Comparison of ENCODE assay signal across 13 cellular contexts in the genomic region with DNA sequence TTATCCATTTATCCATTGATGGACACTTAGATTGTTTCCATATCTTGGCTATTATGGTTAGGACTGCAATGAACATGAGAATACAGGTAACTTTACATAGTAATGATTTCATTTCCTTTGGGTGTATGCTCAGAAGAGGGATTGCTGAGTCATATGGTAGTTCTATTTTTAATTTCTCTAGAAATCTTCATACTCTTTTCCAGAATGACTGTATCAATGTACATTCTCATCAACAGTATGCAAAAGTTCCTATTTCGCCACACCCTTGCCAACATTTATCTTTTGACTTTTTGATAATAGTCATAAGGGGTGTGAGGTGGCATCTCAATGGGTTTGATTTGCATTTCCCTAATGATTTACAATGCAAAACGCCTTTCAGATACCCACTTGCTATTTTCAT. TPM values are rescaled to one million over a fixed set of nuclear protein-coding genes. Genes with fewer than 3 reads are reported as not detected.
A peak's percentile ranks its signal among the peaks of the same experiment; 100 is the strongest.
DNase-seq lines count a peak whose midpoint lies in the region; ATAC-seq and TF ChIP-seq lines count a peak whose summit lies in the region.
"Had no signal": no experiment of that assay in that cellular context is flagged by ENCODE, and none has a peak within 500 bp of the region (broad histone marks: within the 10 kb centered on the region; RNA-seq: fewer than 3 reads in every experiment).

No MANE protein-coding gene starts in this region.

- H3K4me3 Mint-ChIP-seq in natural killer cell treated with Interleukin-12 subunit alpha and Interleukin-12 subunit beta and Interleukin-15 and Interleukin-18, amount 100 ng/mL, for 72 hours: peak overlapping the region; percentile 36
- no peak overlapping the region for H3K4me3 Mint-ChIP-seq in natural killer cell
- H3K4me3 Mint-ChIP-seq: effector memory CD8-positive, alpha-beta T cell had no signal

- peaks cover 6 to 18% of the 10 kb centered on the region in 2 donors for H3K4me1 Mint-ChIP-seq in natural killer cell treated with Interleukin-12 subunit alpha and Interleukin-12 subunit beta and Interleukin-15 and Interleukin-18, amount 100 ng/mL, for 72 hours (ENCODE audit: low read depth in 2 of 2)
- no peaks in the 10 kb centered on the region for H3K4me1 Mint-ChIP-seq in natural killer cell

- no peak overlapping the region for H3K4me3 ChIP-seq in right atrium auricular region
- H3K4me3 ChIP-seq: pancreas, SK-N-MC had no signal

- H3K36me3 Mint-ChIP-seq in natural killer cell treated with Interleukin-12 subunit alpha and Interleukin-12 subunit beta and Interleukin-15 and Interleukin-18, amount 100 ng/mL, for 72 hours: no peaks in the 10 kb centered on the region
- no peaks in the 10 kb centered on the region for H3K36me3 Mint-ChIP-seq in natural killer cell

- DNase-seq in natural killer cell treated with Interleukin-12 subunit alpha and Interleukin-12 subunit beta and Interleukin-15 and Interleukin-18, amount 100 ng/mL, for 72 hours (ENCODE audit: low spot score): no peak
- no peak for DNase-seq in natural killer cell
- peak; percentile 60 to 63 for DNase-seq in NCI-H526 (lab: John Stamatoyannopoulos, UW)
- DNase-seq in stimulated activated naive CD8-positive, alpha-beta T cell treated with anti-CD3 and anti-CD28 coated beads, Interleukin-15, Interleukin-2, amounts not matched to agents 100 U/mL and 50 U/mL, for 24 hours: no peak
- no peak for DNase-seq in right atrium auricular region (ENCODE audit: low spot score)
- no peak for DNase-seq in NCI-H1694 (lab: John Stamatoyannopoulos, UW)
- DNase-seq in cerebellar cortex (ENCODE audit: low spot score): no peak
- DNase-seq: C1 segment of cervical spinal cord; effector memory CD8-positive, alpha-beta T cell; NCI-H2171; pancreas had no signal

- no peaks in the 10 kb centered on the region for H3K4me1 ChIP-seq in right atrium auricular region
- H3K4me1 ChIP-seq: pancreas had no signal

- H3K27ac Mint-ChIP-seq in natural killer cell treated with Interleukin-12 subunit alpha and Interleukin-12 subunit beta and Interleukin-15 and Interleukin-18, amount 100 ng/mL, for 72 hours: peak overlapping the region; percentile 38 to 71
- H3K27ac Mint-ChIP-seq in natural killer cell: no peak overlapping the region

- no peaks in the 10 kb centered on the region for H3K9me3 Mint-ChIP-seq in natural killer cell treated with Interleukin-12 subunit alpha and Interleukin-12 subunit beta and Interleukin-15 and Interleukin-18, amount 100 ng/mL, for 72 hours
- no peaks in the 10 kb centered on the region for H3K9me3 Mint-ChIP-seq in natural killer cell
- H3K9me3 Mint-ChIP-seq: effector memory CD8-positive, alpha-beta T cell had no signal

- H3K9me3 ChIP-seq in right atrium auricular region: no peaks in the 10 kb centered on the region
- H3K9me3 ChIP-seq: pancreas had no signal

- peak; percentile 67 to 83 for ATAC-seq in natural killer cell treated with Interleukin-12 subunit alpha and Interleukin-12 subunit beta and Interleukin-15 and Interleukin-18, amount 100 ng/mL, for 72 hours
- ATAC-seq in natural killer cell (no peak), HG02678 (IDR thresholded peaks at IDR 0.05; ENCODE audit: unreplicated experiment) (peak; percentile 57)
- peak; percentile 96 for ATAC-seq in stimulated activated naive CD8-positive, alpha-beta T cell treated with anti-CD3 and anti-CD28 coated beads, Interleukin-15, Interleukin-2, amounts not matched to agents 100 U/mL and 50 U/mL, for 24 hours
- ATAC-seq: effector memory CD8-positive, alpha-beta T cell; pancreas had no signal

- no peaks in the 10 kb centered on the region for H3K27me3 ChIP-seq in right atrium auricular region
- H3K27me3 ChIP-seq: pancreas had no signal

- TF ChIP-seq CTCF in natural killer cell (IDR thresholded peaks at IDR 0.05) (no peak), right atrium auricular region (IDR thresholded peaks at IDR 0.05) (no peak)

- no peaks in the 10 kb centered on the region for H3K36me3 ChIP-seq in right atrium auricular region
- H3K36me3 ChIP-seq: pancreas had no signal

- no peak overlapping the region for H3K27ac ChIP-seq in right atrium auricular region
- H3K27ac ChIP-seq: pancreas, SK-N-MC had no signal

- intact Hi-C loops in natural killer cell (cut with micrococcal nuclease): no loop called here

- H3K27me3 Mint-ChIP-seq in natural killer cell treated with Interleukin-12 subunit alpha and Interleukin-12 subunit beta and Interleukin-15 and Interleukin-18, amount 100 ng/mL, for 72 hours: peaks cover 11 to 15% of the 10 kb centered on the region in 2 donors
- peaks cover 3 to 4% of the 10 kb centered on the region in 2 donors for H3K27me3 Mint-ChIP-seq in natural killer cell (ENCODE audit: low read depth in 2 of 2)

RNA-seq across cellular contexts. Expression of gene NIPA1, which starts 6.2 kb away (rescaled TPM):
- total RNA-seq in natural killer cell treated with Interleukin-12 subunit alpha and Interleukin-12 subunit beta and Interleukin-15 and Interleukin-18, amount 100 ng/mL, for 72 hours: 10 to 100 TPM; 16.0 to 19.5 TPM
- total RNA-seq in natural killer cell (10 to 100 TPM; 11.3 to 17.8 (median 11.4) TPM), right atrium auricular region (1 to 10 TPM; 6.6 to 7.1 TPM)

RNA-seq across cellular contexts. Expression of gene NIPA2, which starts 58.2 kb away (rescaled TPM):
- 100 to 1,000 TPM in 1 of 2 donors, 10 to 100 TPM in 1; 72.2 to 102 TPM for total RNA-seq in natural killer cell treated with Interleukin-12 subunit alpha and Interleukin-12 subunit beta and Interleukin-15 and Interleukin-18, amount 100 ng/mL, for 72 hours
- 10 to 100 TPM; 37.3 to 41.3 (median 40.9) TPM for total RNA-seq in natural killer cell
- total RNA-seq in right atrium auricular region: 10 to 100 TPM; 28.1 to 34.3 TPM

Comparison
In these comparisons a context has a peak if more than half of its experiments do, and no peak if none do; other contexts are left out.
1. ATAC-seq: peak in natural killer cell treated with Interleukin-12 subunit alpha and Interleukin-12 subunit beta and Interleukin-15 and Interleukin-18, amount 100 ng/mL, for 72 hours (2 of 2), HG02678 (single experiment) and stimulated activated naive CD8-positive, alpha-beta T cell treated with anti-CD3 and anti-CD28 coated beads, Interleukin-15, Interleukin-2, amounts not matched to agents 100 U/mL and 50 U/mL, for 24 hours (single experiment); none in natural killer cell (0 of 3).
2. H3K27ac Mint-ChIP-seq: peak in natural killer cell treated with Interleukin-12 subunit alpha and Interleukin-12 subunit beta and Interleukin-15 and Interleukin-18, amount 100 ng/mL, for 72 hours (2 of 2); none in natural killer cell (0 of 2).
3. DNase-seq: peak in NCI-H526 (2 of 2); none in natural killer cell treated with Interleukin-12 subunit alpha and Interleukin-12 subunit beta and Interleukin-15 and Interleukin-18, amount 100 ng/mL, for 72 hours (single experiment), natural killer cell (single experiment), stimulated activated naive CD8-positive, alpha-beta T cell treated with anti-CD3 and anti-CD28 coated beads, Interleukin-15, Interleukin-2, amounts not matched to agents 100 U/mL and 50 U/mL, for 24 hours (single experiment), right atrium auricular region (single experiment), NCI-H1694 (single experiment) and cerebellar cortex (single experiment).